Comparison of ENCODE assay signal across 15 cellular contexts in the genomic region with DNA sequence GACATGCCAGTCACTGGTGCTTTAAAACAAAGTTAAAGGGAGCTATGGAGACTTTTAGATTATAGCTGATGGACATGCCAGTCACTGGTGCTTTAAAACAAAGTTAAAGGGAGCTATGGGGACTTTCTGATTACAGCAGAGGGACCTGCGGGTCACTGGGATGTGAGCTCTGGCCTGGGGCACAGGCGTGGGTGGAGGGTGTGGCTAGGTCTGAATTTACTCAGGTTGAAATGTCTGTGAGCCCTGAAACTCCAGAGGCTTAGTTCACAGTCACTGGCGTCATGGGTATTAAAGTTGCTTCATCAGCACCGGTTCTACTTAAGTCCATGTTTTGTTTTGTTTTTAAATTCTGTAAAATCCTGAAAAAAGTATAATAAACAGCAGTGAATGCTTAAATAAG. TPM values are rescaled to one million over a fixed set of nuclear protein-coding genes. Genes with fewer than 3 reads are reported as not detected.
A peak's percentile ranks its signal among the peaks of the same experiment; 100 is the strongest.
DNase-seq lines count a peak whose midpoint lies in the region; ATAC-seq and TF ChIP-seq lines count a peak whose summit lies in the region.
"Had no signal": no experiment of that assay in that cellular context is flagged by ENCODE, and none has a peak within 500 bp of the region (broad histone marks: within the 10 kb centered on the region; RNA-seq: fewer than 3 reads in every experiment).

No MANE protein-coding gene starts in this region.

- TF ChIP-seq CTCF in RWPE1 (conservative IDR thresholded peaks at IDR 0.05; ENCODE audit: low read depth) = no peak
- TF ChIP-seq CTCF in psoas muscle (IDR thresholded peaks at IDR 0.05) = no peak

- H3K4me3 ChIP-seq in psoas muscle = no peak overlapping the region
- H3K4me3 ChIP-seq: spleen had no signal

- intact Hi-C loops in psoas muscle (cut with DNase I) = no loop called here

- H3K9me3 ChIP-seq in psoas muscle = no peaks in the 10 kb centered on the region
- H3K9me3 ChIP-seq: spleen had no signal

- no peaks in the 10 kb centered on the region for H3K4me1 ChIP-seq in psoas muscle
- H3K4me1 ChIP-seq: spleen had no signal

- ATAC-seq in GM18861 (IDR thresholded peaks at IDR 0.05; ENCODE audit: unreplicated experiment) (peak; percentile 69), GM21423 (IDR thresholded peaks at IDR 0.05; ENCODE audit: unreplicated experiment) (peak; percentile 64), HG03025 (IDR thresholded peaks at IDR 0.05; ENCODE audit: low FRiP score, unreplicated experiment) (peak; percentile 90), psoas muscle (no peak)
- ATAC-seq: Panc1 had no signal

- H3K27me3 ChIP-seq in psoas muscle (ENCODE audit: insufficient read depth in 3 of 3, low read length in 2 of 3) = peaks cover 0 to 10% (median 0%) of the 10 kb centered on the region in 3 donors

- POLR2A ChIA-PET in RWPE1 (lab: Yijun Ruan, JAX; ENCODE audit: low non-redundant PET) = no interaction called here

- WGBS in psoas muscle, 3 donors = 52 to 66% (median 55%) methylated on average over 4 of the region's 4 CpGs

- H3K27ac ChIP-seq in RWPE1 (no peak overlapping the region), psoas muscle (no peak overlapping the region)
- H3K27ac ChIP-seq: spleen had no signal

- peak; percentile 5 for DNase-seq in RWPE1 (ENCODE audit: low spot score)
- no peak for DNase-seq in psoas muscle
- DNase-seq in iPS-NIHi7 (ENCODE audit: extremely low spot score) = no peak
- DNase-seq in NOMO-1 (lab: John Stamatoyannopoulos, UW; ENCODE audit: unreplicated experiment in 2 of 2) = no peak
- no peak for DNase-seq in NCI-H1105 (lab: John Stamatoyannopoulos, UW)
- DNase-seq: central memory CD4-positive, alpha-beta T cell; islet precursor cell; NCI-H2029 treated with DMSO at 0.1 percent for 48 hours; nephron progenitor cell; spleen; stimulated activated naive CD4-positive, alpha-beta T cell had no signal

- CTCF ChIA-PET in RWPE1 (lab: Yijun Ruan, JAX) = interaction anchor here (1.2 kb wide), 1 partner anchor 11 kb away, joined by 5 read pairs; no protein-coding TSS in a partner anchor

- H3K36me3 ChIP-seq in psoas muscle (ENCODE audit: insufficient read depth in 1 of 2, low read depth in 1 of 2) = no peaks in the 10 kb centered on the region
- H3K36me3 ChIP-seq: spleen had no signal

RNA-seq across cellular contexts. Expression of a gene that starts 49.0 kb away (rescaled TPM):
- 10 to 100 TPM; 13.3 to 22.6 (median 16.0) TPM for total RNA-seq in psoas muscle
- polyA plus RNA-seq in psoas muscle = 10 to 100 TPM in 2 of 3 donors, 1 to 10 TPM in 1; 8.2 to 27.9 (median 18.1) TPM

Comparison
In these comparisons a context has a peak if more than half of its experiments do, and no peak if none do; other contexts are left out.
1. ATAC-seq: peak in GM18861 (single experiment), GM21423 (single experiment) and HG03025 (single experiment); none in psoas muscle (0 of 4).